Comparison of ENCODE assay signal across 8 cellular contexts in the genomic region with DNA sequence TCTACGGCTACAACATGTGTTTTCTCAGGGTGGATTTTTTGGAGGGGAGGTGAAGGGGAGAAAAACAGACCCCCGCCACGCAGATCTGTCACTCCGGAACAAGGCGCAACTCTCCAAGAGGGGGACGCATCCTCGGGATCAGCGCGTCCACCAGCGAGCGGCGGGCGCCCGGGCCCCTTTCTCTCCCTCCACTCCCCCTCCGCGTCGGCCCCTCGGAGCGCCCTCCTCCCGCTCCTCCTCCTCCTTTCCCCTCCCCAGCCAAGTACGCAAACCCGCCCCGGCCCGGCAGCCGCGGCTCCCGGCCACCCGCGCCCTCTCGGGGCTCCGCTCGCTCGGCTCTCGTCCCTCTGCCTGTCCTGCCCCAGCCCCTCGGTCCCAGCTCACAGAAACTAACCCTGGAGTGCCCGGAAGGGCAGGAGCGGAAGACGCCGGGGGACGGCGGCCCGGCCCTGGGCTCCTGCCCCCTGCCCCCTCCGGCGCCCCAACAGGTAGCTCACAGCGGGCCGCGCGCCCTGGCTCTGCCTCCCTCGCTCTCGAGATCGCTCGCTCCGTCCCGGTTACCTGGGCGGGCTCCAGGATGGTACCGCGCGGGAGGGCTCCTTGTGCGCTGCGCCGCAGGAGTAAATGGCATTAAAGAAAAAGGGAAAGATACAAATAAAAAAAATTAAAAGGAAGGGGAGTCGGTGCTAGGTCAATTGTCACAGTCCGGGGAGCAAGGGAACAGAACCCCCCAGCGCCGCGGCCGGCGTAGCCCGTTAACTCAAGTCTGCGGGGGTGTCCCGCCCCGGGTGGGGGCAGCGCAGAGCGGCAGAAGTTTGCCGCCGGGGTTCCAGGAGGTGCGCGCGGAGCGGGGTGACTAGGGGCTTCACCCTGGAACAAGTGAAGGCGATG.
DNase-seq lines count a peak whose midpoint lies in the region; ATAC-seq and TF ChIP-seq lines count a peak whose summit lies in the region.

No MANE protein-coding gene starts in this region.

- H3K9me3 Mint-ChIP-seq in CD4-positive, alpha-beta T cell = no peaks in the 10 kb centered on the region

- peak overlapping the region; percentile 97 for H3K4me2 ChIP-seq in smooth muscle cell

- no peaks in the 10 kb centered on the region for H3K36me3 Mint-ChIP-seq in CD4-positive, alpha-beta T cell (ENCODE audit: low read depth)

- DNase-seq in CD4-positive, alpha-beta T cell = no peak
- DNase-seq in MG63 (no peak), brain microvascular endothelial cell (no peak), islet precursor cell (peak; percentile 73), smooth muscle cell (lab: John Stamatoyannopoulos, UW; ENCODE audit: unreplicated experiment) (no peak)
- no peak for DNase-seq in stimulated activated CD4-positive, alpha-beta T cell treated with anti-CD3 and anti-CD28 coated beads, Interleukin-4, amount 100 ng/mL, for 1 hour

- H3K27ac Mint-ChIP-seq in CD4-positive, alpha-beta T cell = no peak overlapping the region

- H4K20me1 ChIP-seq in smooth muscle cell (ENCODE audit: low read depth) = no peaks in the 10 kb centered on the region

- H3K9ac ChIP-seq in smooth muscle cell (ENCODE audit: low read depth) = peak overlapping the region; percentile 20

- no peak for TF ChIP-seq CTCF in CD4-positive, alpha-beta T cell (IDR thresholded peaks at IDR 0.05)
- TF ChIP-seq CTCF in brain microvascular endothelial cell (IDR thresholded peaks at IDR 0.05; ENCODE audit: low read depth, low read length, missing control alignments) (no peak), smooth muscle cell (IDR thresholded peaks at IDR 0.05; ENCODE audit: borderline replicate concordance, insufficient read depth, poor library complexity, severe bottlenecking) (no peak)

- no peak overlapping the region for H3K27ac ChIP-seq in CD4-positive, alpha-beta T cell (ENCODE audit: low read depth, low read length)
- no peak overlapping the region for H3K27ac ChIP-seq in brain microvascular endothelial cell
- peak overlapping the region; percentile 71 for H3K27ac ChIP-seq in smooth muscle cell (ENCODE audit: low read depth)

- H3K4me1 ChIP-seq in smooth muscle cell (ENCODE audit: low read depth) = peaks cover 26% of the 10 kb centered on the region

- peak overlapping the region; percentile 80 for H3K4me3 Mint-ChIP-seq in CD4-positive, alpha-beta T cell

- H3K36me3 ChIP-seq in MG63 (no peaks in the 10 kb centered on the region), brain microvascular endothelial cell (replicated peaks) (no peaks in the 10 kb centered on the region), smooth muscle cell (ENCODE audit: low read depth) (no peaks in the 10 kb centered on the region)

- CTCF ChIA-PET in CD4-positive, alpha-beta T cell (lab: Charles Lee) = interaction anchor here (0.7 to 0.8 kb wide), 2 partner anchors 11 to 153 kb away, joined by 3 read pairs; no protein-coding TSS in a partner anchor

- peaks cover 57% of the 10 kb centered on the region for H3K79me2 ChIP-seq in smooth muscle cell (ENCODE audit: low read depth)

- 1% methylated on average over 59 of the region's 81 CpGs for WGBS in smooth muscle cell (ENCODE audit: low lambda C conversion rate)

- POLR2A ChIA-PET in CD4-positive, alpha-beta T cell (lab: Charles Lee) = no interaction called here

- in situ Hi-C loops in brain microvascular endothelial cell (cut with HindIII; ENCODE audit: low pct_ligation_motif_present, low sequenced_read_pairs) = no loop called here

- ATAC-seq in CD4-positive, alpha-beta T cell (ENCODE audit: poor library complexity) = no peak
- ATAC-seq in GM19397 (IDR thresholded peaks at IDR 0.05; ENCODE audit: unreplicated experiment) (no peak), GM21390 (IDR thresholded peaks at IDR 0.05; ENCODE audit: unreplicated experiment) (no peak)

- H2AFZ ChIP-seq in smooth muscle cell (ENCODE audit: low read depth) = peak overlapping the region; percentile 98

- peaks cover 97% of the 10 kb centered on the region for H3K27me3 ChIP-seq in CD4-positive, alpha-beta T cell (ENCODE audit: control insufficient read depth, insufficient read depth, low read length)
- H3K27me3 ChIP-seq in MG63 (peaks cover 15% of the 10 kb centered on the region), brain microvascular endothelial cell (replicated peaks) (peaks cover 22% of the 10 kb centered on the region), smooth muscle cell (ENCODE audit: low read depth) (peaks cover 5% of the 10 kb centered on the region)

- peaks cover 6% of the 10 kb centered on the region for H3K9me3 ChIP-seq in CD4-positive, alpha-beta T cell (ENCODE audit: control insufficient read depth, low read length)
- H3K9me3 ChIP-seq in MG63 (no peaks in the 10 kb centered on the region), smooth muscle cell (replicated peaks; ENCODE audit: low read depth) (no peaks in the 10 kb centered on the region)

- H3K4me3 ChIP-seq in MG63 = peak overlapping the region; percentile 43
- H3K4me3 ChIP-seq in brain microvascular endothelial cell (ENCODE audit: low read depth, low read length) = peak overlapping the region; percentile 67
- H3K4me3 ChIP-seq in smooth muscle cell = peak overlapping the region; percentile 80

- intact Hi-C loops in CD4-positive, alpha-beta T cell (cut with DNase I, micrococcal nuclease) = loop anchor here in 1 of 2 experiments (10.0 kb wide), 1 partner anchor 1692 kb away; no protein-coding TSS in a partner anchor

- H3K4me1 Mint-ChIP-seq in CD4-positive, alpha-beta T cell (ENCODE audit: low read depth) = peaks cover 16% of the 10 kb centered on the region

- H3K27me3 Mint-ChIP-seq in CD4-positive, alpha-beta T cell = peaks cover 57% of the 10 kb centered on the region

- H3F3A ChIP-seq in smooth muscle cell (ENCODE audit: low read depth) = peaks cover 7% of the 10 kb centered on the region
